ENCODE assay signal across 14 cellular contexts in the genomic region with DNA sequence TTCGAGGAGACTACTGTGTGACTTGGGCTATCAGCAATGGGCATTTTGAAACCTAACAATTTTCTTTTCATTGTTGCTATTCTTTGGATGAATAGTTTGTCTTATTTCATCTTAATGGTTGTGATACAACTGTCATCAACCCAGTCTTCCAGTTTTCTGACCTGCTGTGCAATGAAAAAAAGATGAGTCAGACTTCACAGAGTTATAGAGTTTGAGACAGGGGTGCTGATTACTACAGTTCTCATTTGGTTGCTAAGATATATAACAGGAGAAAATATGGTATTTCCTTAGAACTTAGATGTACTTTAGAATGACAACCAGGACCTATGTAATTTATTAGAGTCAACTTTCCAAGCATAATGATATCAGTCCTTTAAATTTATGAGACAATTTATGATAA.
DNase-seq lines count a peak whose midpoint lies in the region; ATAC-seq and TF ChIP-seq lines count a peak whose summit lies in the region.
"Had no signal": no experiment of that assay in that cellular context is flagged by ENCODE, and none has a peak within 500 bp of the region (broad histone marks: within the 10 kb centered on the region; RNA-seq: fewer than 3 reads in every experiment).

No MANE protein-coding gene starts in this region.

- DNase-seq in A673 (ENCODE audit: low spot score) (peak; percentile 15), NCI-H226 (peak; percentile 6), choroid plexus epithelial cell (ENCODE audit: low read depth) (peak; percentile 45), osteoblast (ENCODE audit: insufficient read length, low spot score, missing footprints) (peak; percentile 29), medulla oblongata (ENCODE audit: extremely low spot score) (no peak), T-helper 9 cell (no peak)
- DNase-seq: 8988T; C1 segment of cervical spinal cord; CD4-positive, alpha-beta memory T cell; DMS79; H9 had no signal

- no TSS peak for BruUV-seq in A673 (replicated peaks; lab: Mats Ljungman, UMichigan)

- H3K9me3 ChIP-seq in A673 (ENCODE audit: low read depth, low read length, poor library complexity, severe bottlenecking) (no peaks in the 10 kb centered on the region), osteoblast (ENCODE audit: low read depth, low read length) (no peaks in the 10 kb centered on the region)

- no peaks in the 10 kb centered on the region for H4K20me1 ChIP-seq in osteoblast (ENCODE audit: insufficient read depth, low read length)

- POLR2A ChIA-PET in A673 (lab: Charles Lee; ENCODE audit: low non-redundant PET) = no interaction called here

- CTCF ChIA-PET in A673 (lab: Charles Lee) = no interaction called here

- ATAC-seq in GM19328 (IDR thresholded peaks at IDR 0.05; ENCODE audit: unreplicated experiment) = no peak
- ATAC-seq: GM12878, GM23338 had no signal

- no peaks in the 10 kb centered on the region for H3K79me2 ChIP-seq in osteoblast (ENCODE audit: insufficient read depth, low read length)

- no peak overlapping the region for H2AFZ ChIP-seq in osteoblast (ENCODE audit: low read length)
- H2AFZ ChIP-seq: GM23338 had no signal

- H3K27me3 ChIP-seq in A673 (replicated peaks; ENCODE audit: insufficient read depth, low read depth, low read length, poor library complexity) (no peaks in the 10 kb centered on the region), osteoblast (ENCODE audit: insufficient read depth, low read length) (no peaks in the 10 kb centered on the region)

- TF ChIP-seq CTCF in A673 (conservative IDR thresholded peaks at IDR 0.05; ENCODE audit: low read depth, low read length) (no peak), choroid plexus epithelial cell (conservative IDR thresholded peaks at IDR 0.05; ENCODE audit: low read depth, low read length) (no peak), osteoblast (IDR thresholded peaks at IDR 0.05; ENCODE audit: extremely low read depth, low read depth, low read length) (no peak)

- no peak overlapping the region for H3K4me3 ChIP-seq in A673 (ENCODE audit: low read depth, low read length, poor library complexity, severe bottlenecking)
- no peak overlapping the region for H3K4me3 ChIP-seq in choroid plexus epithelial cell (ENCODE audit: low read depth, low read length)
- H3K4me3 ChIP-seq in osteoblast (ENCODE audit: insufficient read depth, low read length) = no peak overlapping the region
- H3K4me3 ChIP-seq: GM12878, GM23338 had no signal

- H3K27ac ChIP-seq in A673 (ENCODE audit: low read depth, low read length, poor library complexity, severe bottlenecking) = no peak overlapping the region
- H3K27ac ChIP-seq in osteoblast (ENCODE audit: low read depth, low read length) = no peak overlapping the region

- no peak overlapping the region for H3K4me2 ChIP-seq in osteoblast (ENCODE audit: insufficient read depth, low read length)
- H3K4me2 ChIP-seq: GM23338 had no signal

- intact Hi-C loops in A673 (cut with micrococcal nuclease; ENCODE audit: unreplicated experiment) = no loop called here

- H3K36me3 ChIP-seq in A673 (ENCODE audit: insufficient read depth, low read length, poor library complexity, severe bottlenecking) (no peaks in the 10 kb centered on the region), osteoblast (ENCODE audit: insufficient read depth, low read length) (no peaks in the 10 kb centered on the region)

- H3K4me1 ChIP-seq in A673 (ENCODE audit: insufficient read depth, low read length, poor library complexity, severe bottlenecking) = no peaks in the 10 kb centered on the region
- H3K4me1 ChIP-seq in osteoblast (ENCODE audit: insufficient read depth, low read length) = no peaks in the 10 kb centered on the region

Comparison
In these comparisons a context has a peak if more than half of its experiments do, and no peak if none do; other contexts are left out.
1. DNase-seq: peak in A673 (single experiment), NCI-H226 (single experiment), choroid plexus epithelial cell (single experiment) and osteoblast (single experiment); none in medulla oblongata (single experiment) and T-helper 9 cell (single experiment).